15 cellular contexts compared by ENCODE assay signal in genomic region chr6:24997186-24997585, GRCh38.
DNase-seq lines count a peak whose midpoint lies in the region; ATAC-seq lines count a peak whose summit lies in the region.
"Had no signal": no experiment of that assay in that cellular context is flagged by ENCODE, and none has a peak within 500 bp of the region (broad histone marks: within the 10 kb centered on the region; RNA-seq: fewer than 3 reads in every experiment).

No MANE protein-coding gene starts in this region.

- peaks cover 18% of the 10 kb centered on the region for H3K4me1 ChIP-seq in CD4-positive, CD25-positive, alpha-beta regulatory T cell (ENCODE audit: control insufficient read depth, insufficient read depth, low read length, poor library complexity, severe bottlenecking)

- H3K4me3 Mint-ChIP-seq in CD4-positive, CD25-positive, alpha-beta regulatory T cell = no peak overlapping the region
- H3K4me3 Mint-ChIP-seq in T-helper 17 cell (no peak overlapping the region), naive B cell (peak overlapping the region in 5 of 8 donors; percentile 17 to 73 (median 52))

- ATAC-seq in CD4-positive, CD25-positive, alpha-beta regulatory T cell (ENCODE audit: low read depth in 2 of 2) = no peak
- ATAC-seq in T-helper 17 cell (no peak), naive B cell (ENCODE audit: low read depth in 2 of 2) (peak; percentile 68 to 69)
- ATAC-seq in activated CD4-positive, CD25-positive, alpha-beta regulatory T cell treated with anti-CD3 and anti-CD28 coated beads, Interleukin-2, amount 50 U/mL, for 24 hours = no peak
- ATAC-seq: sciatic nerve had no signal

- H3K4me3 ChIP-seq in CD4-positive, CD25-positive, alpha-beta regulatory T cell (ENCODE audit: low read depth, low read length) = no peak overlapping the region
- H3K4me3 ChIP-seq: ovary had no signal

- no peaks in the 10 kb centered on the region for H3K27me3 Mint-ChIP-seq in CD4-positive, CD25-positive, alpha-beta regulatory T cell
- no peaks in the 10 kb centered on the region for H3K27me3 Mint-ChIP-seq in T-helper 17 cell
- H3K27me3 Mint-ChIP-seq in naive B cell = no peaks in the 10 kb centered on the region

- peaks cover 4% of the 10 kb centered on the region for H3K36me3 Mint-ChIP-seq in CD4-positive, CD25-positive, alpha-beta regulatory T cell
- peaks cover under 1% of the 10 kb centered on the region for H3K36me3 Mint-ChIP-seq in T-helper 17 cell (ENCODE audit: low read depth)
- no peaks in the 10 kb centered on the region for H3K36me3 Mint-ChIP-seq in naive B cell

- no peak overlapping the region for H3K27ac ChIP-seq in CD4-positive, CD25-positive, alpha-beta regulatory T cell (ENCODE audit: insufficient read depth, low read length, poor library complexity, severe bottlenecking)
- H3K27ac ChIP-seq: ovary had no signal

- no peaks in the 10 kb centered on the region for H3K9me3 ChIP-seq in CD4-positive, CD25-positive, alpha-beta regulatory T cell (ENCODE audit: control insufficient read depth in 2 of 2, low read length in 2 of 2)
- no peaks in the 10 kb centered on the region for H3K9me3 ChIP-seq in T-helper 17 cell (ENCODE audit: control insufficient read depth, low read length, poor library complexity, severe bottlenecking)
- H3K9me3 ChIP-seq: ovary had no signal

- no peak for DNase-seq in CD4-positive, CD25-positive, alpha-beta regulatory T cell
- DNase-seq in KBM-7 (peak; percentile 40), T-helper 17 cell (no peak), naive B cell (no peak), DMS53 treated with DMSO at 0.1 percent for 48 hours (lab: John Stamatoyannopoulos, UW; ENCODE audit: unreplicated experiment) (no peak), GM19238 (ENCODE audit: insufficient read length, low spot score) (no peak), NCI-H1105 treated with DMSO at 0.1 percent for 48 hours (lab: John Stamatoyannopoulos, UW) (no peak)
- DNase-seq: Calu3; central memory CD4-positive, alpha-beta T cell; NCI-H1436; ovary had no signal

- H3K27me3 ChIP-seq in CD4-positive, CD25-positive, alpha-beta regulatory T cell (ENCODE audit: control insufficient read depth, insufficient read depth, low read length) = no peaks in the 10 kb centered on the region
- H3K27me3 ChIP-seq: ovary had no signal

- H3K27ac Mint-ChIP-seq in CD4-positive, CD25-positive, alpha-beta regulatory T cell = peak overlapping the region; percentile 22 to 85 (median 62)
- H3K27ac Mint-ChIP-seq in T-helper 17 cell (peak overlapping the region; percentile 56), naive B cell (peak overlapping the region in 3 of 6 donors; percentile 21 to 82 (median 70))
- H3K27ac Mint-ChIP-seq: activated T-helper 2 cell treated with anti-CD3 and anti-CD28 coated beads, Interferon-gamma antibody, Interleukin-2, Interleukin-4, amounts not matched to agents 10 μg/mL and 5 μg/mL and 100 μg/mL, durations not matched to agents 14 hours and 24 hours and 36 hours had no signal

- in situ Hi-C loops in KBM-7 (cut with MboI; ENCODE audit: low pct_unique_long_range_greater_than_20kb, low sequenced_read_pairs) = no loop called here

- H3K4me1 Mint-ChIP-seq in CD4-positive, CD25-positive, alpha-beta regulatory T cell = peaks cover 49 to 73% (median 64%) of the 10 kb centered on the region in 4 donors
- H3K4me1 Mint-ChIP-seq in T-helper 17 cell (peaks cover 58% of the 10 kb centered on the region), naive B cell (peaks cover 49 to 71% (median 70%) of the 10 kb centered on the region in 3 donors)

- peaks cover 7% of the 10 kb centered on the region for H3K36me3 ChIP-seq in CD4-positive, CD25-positive, alpha-beta regulatory T cell (ENCODE audit: control insufficient read depth, insufficient read depth, low read length)
- H3K36me3 ChIP-seq: ovary had no signal

- peaks cover 0 to 3% (median 0%) of the 10 kb centered on the region in 7 donors for H3K9me3 Mint-ChIP-seq in CD4-positive, CD25-positive, alpha-beta regulatory T cell
- H3K9me3 Mint-ChIP-seq in naive B cell = peaks cover 0 to 3% (median 0%) of the 10 kb centered on the region in 7 donors
- H3K9me3 Mint-ChIP-seq: T-helper 1 cell treated with Interleukin-12 subunit alpha and Interleukin-12 subunit beta and Interleukin-4 antibody, amounts not matched to agents 30 μg/mL and 1 μg/mL, for 36 hours had no signal

Comparison
In these comparisons a context has a peak if more than half of its experiments do, and no peak if none do; other contexts are left out.
1. ATAC-seq: peak in naive B cell (2 of 2); none in CD4-positive, CD25-positive, alpha-beta regulatory T cell (0 of 2), T-helper 17 cell (single experiment) and activated CD4-positive, CD25-positive, alpha-beta regulatory T cell treated with anti-CD3 and anti-CD28 coated beads, Interleukin-2, amount 50 U/mL, for 24 hours (0 of 2).
2. H3K4me3 Mint-ChIP-seq: peak in naive B cell (5 of 8); none in CD4-positive, CD25-positive, alpha-beta regulatory T cell (0 of 4) and T-helper 17 cell (single experiment).